Comparison of ENCODE assay signal across 1 cellular context in the genomic region with DNA sequence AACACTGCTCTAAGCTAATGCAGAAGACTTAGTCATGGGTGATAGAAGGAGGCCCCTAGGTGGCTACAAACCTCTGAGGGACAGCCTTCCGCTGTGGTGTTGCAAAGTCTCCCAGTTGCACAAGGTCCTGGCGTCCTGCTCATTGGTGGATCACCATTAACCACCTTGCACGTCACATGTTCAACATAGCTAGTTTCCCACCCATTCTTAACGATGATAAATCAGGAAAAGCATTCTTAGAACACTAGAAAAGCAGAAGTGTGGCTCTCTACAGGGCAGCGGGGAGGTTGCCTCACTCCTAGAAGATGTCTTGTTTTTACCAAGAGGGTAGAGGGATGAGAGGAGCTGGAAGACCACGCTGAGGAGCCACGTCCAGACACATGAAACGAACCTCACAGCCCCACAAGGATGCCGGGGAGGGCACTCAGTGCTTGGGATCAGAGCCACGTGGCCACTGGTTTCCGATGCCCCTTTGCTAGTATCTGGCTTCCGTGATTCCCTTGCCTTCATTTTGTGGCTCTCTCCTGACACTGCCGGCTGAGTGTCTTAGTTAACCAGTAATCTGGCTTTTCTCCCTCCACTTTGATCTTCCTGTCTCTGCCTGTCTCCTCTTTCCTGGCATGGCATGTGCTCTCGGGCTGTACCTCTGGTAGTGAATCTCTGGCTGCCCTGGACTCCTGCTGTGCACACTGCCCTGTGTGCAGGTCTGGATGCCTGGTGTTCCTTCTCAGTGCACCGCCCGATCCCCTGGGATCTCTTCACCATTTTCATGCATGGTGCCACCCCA.
TF ChIP-seq lines count a peak whose summit lies in the region.

No MANE protein-coding gene starts in this region.

TF ChIP-seq in HepG2, 621 proteins besides CTCF, POLR2A, EP300 and RAD21 (continued from another document and continues in another):
- peak in 1 of 2 experiments; percentile 43; a peak in 1 of 4 replicates for TF ChIP-seq ATF4 (CRISPR knock-in tag; IDR thresholded peaks at IDR 0.05)
- no peak for TF ChIP-seq PCBP2 (optimal IDR thresholded peaks at IDR 0.05; ENCODE audit: low read depth, low read length, poor library complexity, severe bottlenecking)
- TF ChIP-seq EHMT2 (IDR thresholded peaks at IDR 0.05; ENCODE audit: borderline replicate concordance, low read depth, low read length): no peak
- peak; percentile 77 for TF ChIP-seq ZC3H13 (CRISPR knock-in tag; IDR thresholded peaks at IDR 0.05)
- no peak for TF ChIP-seq JARID2 (CRISPR knock-in tag; IDR thresholded peaks at IDR 0.05; ENCODE audit: insufficient replicate concordance)
- peak; percentile 93; the same call in 1 of the 2 replicates for TF ChIP-seq ZNF766 (CRISPR knock-in tag; IDR thresholded peaks at IDR 0.05; ENCODE audit: borderline replicate concordance)
- TF ChIP-seq HDAC1 (CRISPR knock-in tag; IDR thresholded peaks at IDR 0.05): peak; percentile 50; the same call in 1 of the 2 replicates
- no peak for TF ChIP-seq SRSF4 (IDR thresholded peaks at IDR 0.05; ENCODE audit: low read depth, low read length, poor library complexity, severe bottlenecking)
- TF ChIP-seq ZC3H4 (CRISPR knock-in tag; IDR thresholded peaks at IDR 0.05; ENCODE audit: borderline replicate concordance): no peak
- TF ChIP-seq XRCC5 (optimal IDR thresholded peaks at IDR 0.05; ENCODE audit: low read length): peak; percentile 56
- TF ChIP-seq RORA (CRISPR knock-in tag; IDR thresholded peaks at IDR 0.05): no peak
- peak; percentile 95 for TF ChIP-seq BRD4 (CRISPR knock-in tag; IDR thresholded peaks at IDR 0.05)
- TF ChIP-seq, protein P1, sequence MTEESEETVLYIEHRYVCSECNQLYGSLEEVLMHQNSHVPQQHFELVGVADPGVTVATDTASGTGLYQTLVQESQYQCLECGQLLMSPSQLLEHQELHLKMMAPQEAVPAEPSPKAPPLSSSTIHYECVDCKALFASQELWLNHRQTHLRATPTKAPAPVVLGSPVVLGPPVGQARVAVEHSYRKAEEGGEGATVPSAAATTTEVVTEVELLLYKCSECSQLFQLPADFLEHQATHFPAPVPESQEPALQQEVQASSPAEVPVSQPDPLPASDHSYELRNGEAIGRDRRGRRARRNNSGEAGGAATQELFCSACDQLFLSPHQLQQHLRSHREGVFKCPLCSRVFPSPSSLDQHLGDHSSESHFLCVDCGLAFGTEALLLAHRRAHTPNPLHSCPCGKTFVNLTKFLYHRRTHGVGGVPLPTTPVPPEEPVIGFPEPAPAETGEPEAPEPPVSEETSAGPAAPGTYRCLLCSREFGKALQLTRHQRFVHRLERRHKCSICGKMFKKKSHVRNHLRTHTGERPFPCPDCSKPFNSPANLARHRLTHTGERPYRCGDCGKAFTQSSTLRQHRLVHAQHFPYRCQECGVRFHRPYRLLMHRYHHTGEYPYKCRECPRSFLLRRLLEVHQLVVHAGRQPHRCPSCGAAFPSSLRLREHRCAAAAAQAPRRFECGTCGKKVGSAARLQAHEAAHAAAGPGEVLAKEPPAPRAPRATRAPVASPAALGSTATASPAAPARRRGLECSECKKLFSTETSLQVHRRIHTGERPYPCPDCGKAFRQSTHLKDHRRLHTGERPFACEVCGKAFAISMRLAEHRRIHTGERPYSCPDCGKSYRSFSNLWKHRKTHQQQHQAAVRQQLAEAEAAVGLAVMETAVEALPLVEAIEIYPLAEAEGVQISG (CRISPR knock-in tag; IDR thresholded peaks at IDR 0.05): peak; percentile 77
- TF ChIP-seq ZBTB20 (CRISPR knock-in tag; IDR thresholded peaks at IDR 0.05; ENCODE audit: borderline replicate concordance, low read depth): peak; percentile 95
- no peak for TF ChIP-seq UBTF (CRISPR knock-in tag; IDR thresholded peaks at IDR 0.05)
- TF ChIP-seq ZNF496 (CRISPR knock-in tag; IDR thresholded peaks at IDR 0.05; ENCODE audit: insufficient replicate concordance): no peak
- 0 out of 2 replicates have a peak, but pooled peaks have one; percentile 59 for TF ChIP-seq ZNF674 (CRISPR knock-in tag; IDR thresholded peaks at IDR 0.05; ENCODE audit: low read depth)
- TF ChIP-seq, protein P2, sequence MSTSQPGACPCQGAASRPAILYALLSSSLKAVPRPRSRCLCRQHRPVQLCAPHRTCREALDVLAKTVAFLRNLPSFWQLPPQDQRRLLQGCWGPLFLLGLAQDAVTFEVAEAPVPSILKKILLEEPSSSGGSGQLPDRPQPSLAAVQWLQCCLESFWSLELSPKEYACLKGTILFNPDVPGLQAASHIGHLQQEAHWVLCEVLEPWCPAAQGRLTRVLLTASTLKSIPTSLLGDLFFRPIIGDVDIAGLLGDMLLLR (CRISPR knock-in tag; IDR thresholded peaks at IDR 0.05): peak; percentile 66; the same call in 1 of the 2 replicates
- peak; percentile 88 for TF ChIP-seq TFDP2 (CRISPR knock-in tag; IDR thresholded peaks at IDR 0.05)
- 0 out of 2 replicates have a peak, but pooled peaks have one; percentile 75 for TF ChIP-seq SMYD3 (CRISPR knock-in tag; IDR thresholded peaks at IDR 0.05)
- TF ChIP-seq RBM22 (optimal IDR thresholded peaks at IDR 0.05; ENCODE audit: low read length): no peak
- no peak; the same call in 1 of the 2 replicates for TF ChIP-seq ZNF552 (CRISPR knock-in tag; IDR thresholded peaks at IDR 0.05; ENCODE audit: borderline replicate concordance)
- TF ChIP-seq, protein P3, sequence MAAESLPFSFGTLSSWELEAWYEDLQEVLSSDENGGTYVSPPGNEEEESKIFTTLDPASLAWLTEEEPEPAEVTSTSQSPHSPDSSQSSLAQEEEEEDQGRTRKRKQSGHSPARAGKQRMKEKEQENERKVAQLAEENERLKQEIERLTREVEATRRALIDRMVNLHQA (CRISPR knock-in tag; IDR thresholded peaks at IDR 0.05): no peak
- peak; percentile 41; the same call in 1 of the 2 replicates for TF ChIP-seq PBX2 (CRISPR knock-in tag; IDR thresholded peaks at IDR 0.05)
- peak; percentile 91 for TF ChIP-seq ZNF781 (CRISPR knock-in tag; IDR thresholded peaks at IDR 0.05; ENCODE audit: borderline replicate concordance, not compliant biosample characterization)
- TF ChIP-seq KDM6A (CRISPR knock-in tag; IDR thresholded peaks at IDR 0.05; ENCODE audit: low read depth): peak; percentile 67; the same call in 1 of the 2 replicates
- TF ChIP-seq ZNF737 (CRISPR knock-in tag; IDR thresholded peaks at IDR 0.05; ENCODE audit: borderline replicate concordance): peak; percentile 80; the same call in 1 of the 2 replicates
- TF ChIP-seq MED13 (CRISPR knock-in tag; IDR thresholded peaks at IDR 0.05): no peak
- TF ChIP-seq YEATS2 (CRISPR knock-in tag; IDR thresholded peaks at IDR 0.05; ENCODE audit: borderline replicate concordance): peak; percentile 46
- TF ChIP-seq, protein P4, sequence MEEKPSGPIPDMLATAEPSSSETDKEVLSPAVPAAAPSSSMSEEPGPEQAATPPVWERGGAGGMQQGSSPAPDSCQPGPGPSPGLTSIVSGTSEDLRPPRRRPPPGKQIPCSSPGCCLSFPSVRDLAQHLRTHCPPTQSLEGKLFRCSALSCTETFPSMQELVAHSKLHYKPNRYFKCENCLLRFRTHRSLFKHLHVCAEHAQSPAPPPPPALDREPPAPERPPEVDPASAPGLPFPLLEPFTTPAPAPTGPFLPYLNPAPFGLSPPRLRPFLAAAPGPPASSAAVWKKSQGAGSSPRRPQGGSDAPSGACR (CRISPR knock-in tag; IDR thresholded peaks at IDR 0.05): 0 out of 2 replicates have a peak, but pooled peaks have one; percentile 30
- peak; percentile 52 for TF ChIP-seq ELF1 (CRISPR knock-in tag; IDR thresholded peaks at IDR 0.05)
- TF ChIP-seq ZNF501 (CRISPR knock-in tag; IDR thresholded peaks at IDR 0.05): peak; percentile 54; the same call in 1 of the 2 replicates
- TF ChIP-seq BRCA1 (CRISPR knock-in tag; IDR thresholded peaks at IDR 0.05): peak; percentile 89; the same call in 1 of the 2 replicates
- 0 out of 2 replicates have a peak, but pooled peaks have one; percentile 39 for TF ChIP-seq POLR2G (IDR thresholded peaks at IDR 0.05; ENCODE audit: low read depth, low read length)
- TF ChIP-seq KLF9 (CRISPR knock-in tag; IDR thresholded peaks at IDR 0.05; ENCODE audit: low read depth): no peak
- TF ChIP-seq FOXK2 (IDR thresholded peaks at IDR 0.05): no peak
- peak; percentile 99 for TF ChIP-seq ARID2 (CRISPR knock-in tag; IDR thresholded peaks at IDR 0.05; ENCODE audit: borderline replicate concordance)
- peak; percentile 72; the same call in 1 of the 2 replicates for TF ChIP-seq EED (CRISPR knock-in tag; IDR thresholded peaks at IDR 0.05)
- TF ChIP-seq ATF1 (CRISPR knock-in tag; IDR thresholded peaks at IDR 0.05): no peak
- TF ChIP-seq JUNB (CRISPR knock-in tag; IDR thresholded peaks at IDR 0.05; ENCODE audit: borderline replicate concordance): peak; percentile 62
- peak; percentile 88; the same call in 1 of the 2 replicates for TF ChIP-seq NFATC3 (CRISPR knock-in tag; IDR thresholded peaks at IDR 0.05)
- no peak for TF ChIP-seq ZNF446 (CRISPR knock-in tag; IDR thresholded peaks at IDR 0.05)
- TF ChIP-seq RFXANK (CRISPR knock-in tag; IDR thresholded peaks at IDR 0.05): peak; percentile 81; the same call in 1 of the 2 replicates
- TF ChIP-seq ZNF558 (CRISPR knock-in tag; IDR thresholded peaks at IDR 0.05; ENCODE audit: borderline replicate concordance): peak; percentile 87; the same call in 1 of the 2 replicates
- TF ChIP-seq KAT8 (CRISPR knock-in tag; IDR thresholded peaks at IDR 0.05): peak; percentile 67; the same call in 1 of the 2 replicates
- peak; percentile 80; the same call in 1 of the 2 replicates for TF ChIP-seq MXD3 (CRISPR knock-in tag; IDR thresholded peaks at IDR 0.05)
- peak; percentile 84 for TF ChIP-seq MIER3 (CRISPR knock-in tag; IDR thresholded peaks at IDR 0.05; ENCODE audit: borderline replicate concordance)
- peak; percentile 84; the same call in 1 of the 2 replicates for TF ChIP-seq YEATS4 (CRISPR knock-in tag; IDR thresholded peaks at IDR 0.05; ENCODE audit: borderline replicate concordance)
- peak; percentile 63; the same call in 1 of the 2 replicates for TF ChIP-seq RNF2 (conservative IDR thresholded peaks at IDR 0.05; ENCODE audit: low read depth)
- TF ChIP-seq CREB3 (CRISPR knock-in tag; IDR thresholded peaks at IDR 0.05): peak; percentile 62; the same call in 1 of the 2 replicates
- TF ChIP-seq HOXA3 (CRISPR knock-in tag; IDR thresholded peaks at IDR 0.05): peak; percentile 90
- no peak for TF ChIP-seq ZNF367 (CRISPR knock-in tag; IDR thresholded peaks at IDR 0.05; ENCODE audit: borderline replicate concordance)
- TF ChIP-seq, protein P5, sequence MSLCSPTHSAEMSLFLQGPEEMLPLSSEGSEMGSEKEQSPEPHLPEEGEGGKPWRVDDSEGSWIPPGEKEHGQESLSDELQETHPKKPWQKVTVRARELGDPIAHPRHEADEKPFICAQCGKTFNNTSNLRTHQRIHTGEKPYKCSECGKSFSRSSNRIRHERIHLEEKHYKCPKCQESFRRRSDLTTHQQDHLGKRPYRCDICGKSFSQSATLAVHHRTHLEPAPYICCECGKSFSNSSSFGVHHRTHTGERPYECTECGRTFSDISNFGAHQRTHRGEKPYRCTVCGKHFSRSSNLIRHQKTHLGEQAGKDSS (CRISPR knock-in tag; IDR thresholded peaks at IDR 0.05; ENCODE audit: borderline replicate concordance, low read depth): peak; percentile 92; the same call in 1 of the 2 replicates
